Comparison of ENCODE assay signal across 8 cellular contexts in the genomic region with DNA sequence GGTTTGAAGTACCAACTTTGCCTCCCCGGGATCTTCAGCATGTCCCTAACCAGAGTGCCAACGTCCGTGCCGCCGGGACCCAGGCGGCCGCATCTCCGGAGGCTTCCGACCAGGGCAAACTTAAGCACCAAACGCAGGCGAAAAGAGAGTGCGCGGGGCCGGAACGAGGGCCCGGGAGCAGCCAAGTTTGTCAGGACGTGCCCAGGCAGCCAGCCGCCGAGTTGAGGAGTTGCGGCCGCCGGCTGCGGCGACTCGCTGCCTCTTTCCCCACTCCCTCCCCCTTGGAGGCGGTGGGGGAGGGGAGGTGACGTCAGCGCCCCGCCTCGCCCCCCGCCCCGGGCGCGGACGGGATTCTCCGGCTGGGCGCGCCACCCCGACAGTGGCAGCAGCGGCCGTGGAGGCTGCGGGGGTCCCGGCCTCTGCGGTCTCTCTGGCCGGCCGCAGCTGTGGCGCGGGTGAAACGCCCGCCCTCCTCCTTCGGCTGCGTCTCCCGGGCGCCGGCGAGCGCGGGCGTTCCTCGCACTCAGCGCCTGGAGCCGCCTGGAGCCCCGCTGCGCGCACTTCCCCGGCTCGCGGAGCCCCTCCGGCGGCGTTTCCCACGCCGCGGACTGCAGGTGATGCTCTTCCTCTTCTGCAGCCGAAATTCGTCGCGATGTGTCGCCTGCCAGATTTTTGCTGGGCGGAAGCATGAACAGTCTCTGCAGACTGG. TPM values are rescaled to one million over a fixed set of nuclear protein-coding genes. Genes with fewer than 3 reads are reported as not detected.
DNase-seq lines count a peak whose midpoint lies in the region; ATAC-seq and TF ChIP-seq lines count a peak whose summit lies in the region.

No MANE protein-coding gene starts in this region.

- H3K4me2 ChIP-seq in fibroblast of lung (ENCODE audit: extremely low read depth, insufficient read depth, low read length): peak overlapping the region; percentile 89

- H3K9me3 ChIP-seq in fibroblast of lung (ENCODE audit: control insufficient read depth, insufficient read depth, low read depth, low read length): no peaks in the 10 kb centered on the region

- H3K27ac ChIP-seq in fibroblast of lung (ENCODE audit: insufficient read depth, low read length): peak overlapping the region; percentile 96

- TF ChIP-seq CTCF in AG10803 (conservative IDR thresholded peaks at IDR 0.05; ENCODE audit: low read length): peak; percentile 19; the same call in 1 of the 2 replicates
- TF ChIP-seq CTCF in fibroblast of lung (conservative IDR thresholded peaks at IDR 0.05 in 1 of 2, IDR thresholded peaks at IDR 0.05 in 1 of 2; ENCODE audit: low read depth in 1 of 2, low read length in 2 of 2): no peak

- H3K36me3 Mint-ChIP-seq in T-helper 2 cell treated with Interferon-gamma antibody and Interleukin-4, amounts not matched to agents 5 μg/mL and 100 μg/mL, for 36 hours (ENCODE audit: low read depth): no peaks in the 10 kb centered on the region
- no peaks in the 10 kb centered on the region for H3K36me3 Mint-ChIP-seq in naive B cell

- no peaks in the 10 kb centered on the region for H4K20me1 ChIP-seq in fibroblast of lung (ENCODE audit: control insufficient read depth, extremely low read depth, insufficient read depth, low read length)

- H3K4me1 Mint-ChIP-seq in T-helper 2 cell treated with Interferon-gamma antibody and Interleukin-4, amounts not matched to agents 5 μg/mL and 100 μg/mL, for 36 hours (ENCODE audit: low read depth): no peaks in the 10 kb centered on the region
- peaks cover 0 to 26% (median 3%) of the 10 kb centered on the region in 3 donors for H3K4me1 Mint-ChIP-seq in naive B cell

- peak overlapping the region; percentile 52 for H3K4me3 Mint-ChIP-seq in T-helper 2 cell treated with Interferon-gamma antibody and Interleukin-4, amounts not matched to agents 5 μg/mL and 100 μg/mL, for 36 hours
- H3K4me3 Mint-ChIP-seq in naive B cell: peak overlapping the region in 6 of 8 donors; percentile 7 to 80 (median 52)

- H3K4me1 ChIP-seq in fibroblast of lung (ENCODE audit: control insufficient read depth, extremely low read depth, insufficient read depth, low read length): peaks cover 5% of the 10 kb centered on the region

- no peaks in the 10 kb centered on the region for H3K36me3 ChIP-seq in fibroblast of lung (ENCODE audit: control insufficient read depth, insufficient read depth, low read length)

- H3K79me2 ChIP-seq in fibroblast of lung (ENCODE audit: control insufficient read depth, insufficient read depth, low read length): peaks cover 45% of the 10 kb centered on the region

- no peaks in the 10 kb centered on the region for H3K27me3 ChIP-seq in fibroblast of lung (ENCODE audit: control insufficient read depth, insufficient read depth, low read length)

- H3K27me3 Mint-ChIP-seq in T-helper 2 cell treated with Interferon-gamma antibody and Interleukin-4, amounts not matched to agents 5 μg/mL and 100 μg/mL, for 36 hours (ENCODE audit: low read depth): peaks cover 48% of the 10 kb centered on the region
- peaks cover 31 to 65% (median 57%) of the 10 kb centered on the region in 3 donors for H3K27me3 Mint-ChIP-seq in naive B cell

- peak overlapping the region; percentile 27 for H3K27ac Mint-ChIP-seq in T-helper 2 cell treated with Interferon-gamma antibody and Interleukin-4, amounts not matched to agents 5 μg/mL and 100 μg/mL, for 36 hours
- H3K27ac Mint-ChIP-seq in naive B cell: no peak overlapping the region

- peak overlapping the region; percentile 85 for H3K9ac ChIP-seq in fibroblast of lung (ENCODE audit: insufficient read depth, low read length)

- no peaks in the 10 kb centered on the region for H3K9me3 Mint-ChIP-seq in T-helper 2 cell treated with Interferon-gamma antibody and Interleukin-4, amounts not matched to agents 5 μg/mL and 100 μg/mL, for 36 hours
- H3K9me3 Mint-ChIP-seq in naive B cell: peaks cover 0 to 31% (median 5%) of the 10 kb centered on the region in 7 donors

- H2AFZ ChIP-seq in fibroblast of lung (ENCODE audit: low read length): peak overlapping the region; percentile 52

- ATAC-seq in naive B cell (ENCODE audit: low read depth in 2 of 2): no peak
- ATAC-seq in HG02763 (IDR thresholded peaks at IDR 0.05; ENCODE audit: unreplicated experiment): no peak
- ATAC-seq in HG02981 (IDR thresholded peaks at IDR 0.05; ENCODE audit: unreplicated experiment): no peak
- no peak for ATAC-seq in HG02852 (IDR thresholded peaks at IDR 0.05; ENCODE audit: unreplicated experiment)

- H3K4me3 ChIP-seq in AG10803 (ENCODE audit: low read length): peak overlapping the region; percentile 96
- peak overlapping the region; percentile 94 to 99 (median 95) for H3K4me3 ChIP-seq in fibroblast of lung (replicated peaks in 1 of 4; ENCODE audit: control extremely low read depth in 1 of 4, insufficient read depth in 1 of 4, low read depth in 3 of 4, low read length in 4 of 4)

- peak; percentile 81 for DNase-seq in AG10803 (ENCODE audit: low read depth)
- DNase-seq in HK-2 (ENCODE audit: unreplicated experiment): peak; percentile 80
- no peak for DNase-seq in T-helper 2 cell treated with Interferon-gamma antibody and Interleukin-4, amounts not matched to agents 5 μg/mL and 100 μg/mL, for 36 hours (ENCODE audit: low spot score)
- DNase-seq in fibroblast of lung (ENCODE audit: low read depth in 2 of 2): peak; percentile 79 to 84
- no peak for DNase-seq in naive B cell

RNA-seq across cellular contexts. Expression of a gene that starts 2.9 kb away (rescaled TPM):
- 408 and 729 TPM in 2 replicates for total RNA-seq in fibroblast of lung
- polyA plus RNA-seq in fibroblast of lung (151 and 188 TPM in 2 replicates), naive B cell (ENCODE audit: low read depth in 6 of 6) (not detected)
- 109 and 124 TPM in 2 replicates for polyA plus RNA-seq in fibroblast of lung (2012)
- polyA minus RNA-seq in fibroblast of lung (ENCODE audit: low replicate concordance): 1,250 and 1,562 TPM in 2 replicates

Comparison
In these comparisons a context has a peak if more than half of its experiments do, and no peak if none do; other contexts are left out.
1. DNase-seq: peak in AG10803 (single experiment), HK-2 (single experiment) and fibroblast of lung (2 of 2); none in T-helper 2 cell treated with Interferon-gamma antibody and Interleukin-4, amounts not matched to agents 5 μg/mL and 100 μg/mL, for 36 hours (single experiment) and naive B cell (single experiment).
2. RNA of a gene that starts 2.9 kb away (polyA plus RNA-seq): 109 to 188 TPM in fibroblast of lung; not detected in naive B cell; every median in the first group is over 100 times any median in the second.